In the genomic region with DNA sequence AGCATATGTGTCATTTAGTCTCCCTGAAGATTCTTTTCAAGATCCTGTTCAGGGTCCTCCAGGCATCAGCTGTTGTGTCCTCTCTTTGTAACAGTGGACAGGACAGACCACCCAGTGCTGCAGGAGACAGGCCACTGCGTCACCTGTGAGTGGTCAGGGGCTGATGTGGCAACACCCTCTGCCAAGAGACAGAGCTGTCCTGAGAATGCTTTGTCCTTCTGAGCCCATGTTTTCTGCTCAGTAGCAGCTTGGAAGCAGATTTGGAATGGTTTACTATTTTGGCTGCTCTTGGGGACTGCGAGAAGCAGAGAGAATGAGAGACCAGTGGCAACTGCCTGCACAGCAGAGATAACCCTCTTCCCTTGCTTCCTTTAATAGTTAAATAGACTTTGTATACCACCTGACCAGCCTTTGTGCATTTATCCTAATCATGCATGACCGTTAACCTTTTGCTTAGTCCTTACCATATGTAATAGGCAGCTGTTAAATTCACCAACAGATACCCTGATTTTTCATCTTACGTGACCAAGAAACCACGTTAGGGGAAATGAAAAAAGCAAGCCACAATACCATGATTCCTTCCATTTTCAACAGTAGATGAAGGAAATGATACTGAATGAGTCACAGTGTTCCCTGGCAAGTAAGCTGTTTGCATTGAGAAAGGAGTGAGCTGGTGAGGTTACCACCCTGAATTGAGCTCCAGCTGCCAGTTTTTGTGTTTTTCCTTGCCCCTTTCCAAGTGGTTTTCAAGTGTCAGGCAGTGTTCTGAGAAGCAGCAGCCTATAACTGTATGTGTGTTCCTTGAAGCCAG, we compare ENCODE assay signal across 8 cellular contexts. TPM values are rescaled to one million over a fixed set of nuclear protein-coding genes. Genes with fewer than 3 reads are reported as not detected.
A peak's percentile ranks its signal among the peaks of the same experiment; 100 is the strongest.
DNase-seq lines count a peak whose midpoint lies in the region; ATAC-seq, FAIRE-seq and TF ChIP-seq lines count a peak whose summit lies in the region.

No MANE protein-coding gene starts in this region.

- H3K27me3 Mint-ChIP-seq in activated naive CD4-positive, alpha-beta T cell treated with anti-CD3 and anti-CD28 coated beads, Interleukin-2, amount 10 ng/mL, durations not matched to agents 7 days and 5 days: no peaks in the 10 kb centered on the region
- no peaks in the 10 kb centered on the region for H3K27me3 Mint-ChIP-seq in HFFc6 (ENCODE audit: insufficient read depth)
- peaks cover 1% of the 10 kb centered on the region for H3K27me3 Mint-ChIP-seq in astrocyte (ENCODE audit: low read depth, unreplicated experiment)

- no peaks in the 10 kb centered on the region for H3K79me2 ChIP-seq in astrocyte (ENCODE audit: insufficient read depth, low read length)

- H3K9me3 ChIP-seq in MG63 (no peaks in the 10 kb centered on the region), astrocyte (ENCODE audit: insufficient read depth, low read depth, low read length) (no peaks in the 10 kb centered on the region)

- TF ChIP-seq CTCF in HFFc6 (IDR thresholded peaks at IDR 0.05) (no peak), astrocyte (IDR thresholded peaks at IDR 0.05; ENCODE audit: insufficient read depth, low read depth, low read length) (no peak)

- H3K27me3 ChIP-seq in MG63 (no peaks in the 10 kb centered on the region), astrocyte (ENCODE audit: insufficient read depth, low read length) (no peaks in the 10 kb centered on the region)

- no peak overlapping the region for H3K4me3 Mint-ChIP-seq in activated naive CD4-positive, alpha-beta T cell treated with anti-CD3 and anti-CD28 coated beads, Interleukin-2, amount 10 ng/mL, durations not matched to agents 7 days and 5 days
- H3K4me3 Mint-ChIP-seq in HFFc6 (no peak overlapping the region), astrocyte (ENCODE audit: unreplicated experiment) (no peak overlapping the region)

- H3K9me3 Mint-ChIP-seq in activated naive CD4-positive, alpha-beta T cell treated with anti-CD3 and anti-CD28 coated beads, Interleukin-2, amount 50 U/mL, for 72 hours: no peaks in the 10 kb centered on the region
- H3K9me3 Mint-ChIP-seq in activated naive CD4-positive, alpha-beta T cell treated with anti-CD3 and anti-CD28 coated beads, Interleukin-2, amount 10 ng/mL, durations not matched to agents 7 days and 5 days: no peaks in the 10 kb centered on the region
- H3K9me3 Mint-ChIP-seq in HFFc6 (no peaks in the 10 kb centered on the region; the same call in 1 of the 2 replicates), astrocyte (ENCODE audit: unreplicated experiment) (no peaks in the 10 kb centered on the region)

- DNase-seq in activated naive CD4-positive, alpha-beta T cell treated with anti-CD3 and anti-CD28 coated beads, Interleukin-2, amount 50 U/mL, for 72 hours (ENCODE audit: low spot score in 2 of 2): no peak
- DNase-seq in activated naive CD4-positive, alpha-beta T cell treated with anti-CD3 and anti-CD28 coated beads, Interleukin-2, amount 10 ng/mL, durations not matched to agents 7 days and 5 days: no peak
- DNase-seq in HFFc6 (peak; percentile 36), MG63 (peak; percentile 83), astrocyte (ENCODE audit: low read depth) (peak; percentile 86), kidney tubule cell (ENCODE audit: low spot score) (peak; percentile 74), NCI-H1694 treated with DMSO at 0.1 percent for 48 hours (lab: John Stamatoyannopoulos, UW) (no peak)
- no peak for DNase-seq in stimulated activated naive CD4-positive, alpha-beta T cell (lab: John Stamatoyannopoulos, UW)

- H3K9ac ChIP-seq in astrocyte (ENCODE audit: low read length): no peak overlapping the region

- H3K4me1 ChIP-seq in astrocyte (ENCODE audit: insufficient read depth, low read length): peaks cover 12% of the 10 kb centered on the region

- peak; percentile 86 for FAIRE-seq in astrocyte (lab: Jason Lieb, UNC)

- H2AFZ ChIP-seq in astrocyte (ENCODE audit: low read depth, low read length): peak overlapping the region; percentile 49

- no peak overlapping the region for H3K27ac Mint-ChIP-seq in activated naive CD4-positive, alpha-beta T cell treated with anti-CD3 and anti-CD28 coated beads, Interleukin-2, amount 50 U/mL, for 72 hours
- H3K27ac Mint-ChIP-seq in activated naive CD4-positive, alpha-beta T cell treated with anti-CD3 and anti-CD28 coated beads, Interleukin-2, amount 10 ng/mL, durations not matched to agents 7 days and 5 days: no peak overlapping the region
- H3K27ac Mint-ChIP-seq in HFFc6 (no peak overlapping the region), astrocyte (ENCODE audit: unreplicated experiment) (no peak overlapping the region)

- CTCF ChIA-PET in activated naive CD4-positive, alpha-beta T cell treated with anti-CD3 and anti-CD28 coated beads, Interleukin-2, amount 10 ng/mL, durations not matched to agents 7 days and 5 days (lab: Charles Lee): interaction anchor here (0.8 to 1.4 kb wide), 2 partner anchors 27 to 113 kb away, joined by 3 to 4 read pairs; no protein-coding TSS in a partner anchor

- no peaks in the 10 kb centered on the region for H4K20me1 ChIP-seq in astrocyte (ENCODE audit: insufficient read depth, low read length)

- H3K4me2 ChIP-seq in astrocyte (ENCODE audit: low read length): peak overlapping the region; percentile 67

- H3K36me3 Mint-ChIP-seq in activated naive CD4-positive, alpha-beta T cell treated with anti-CD3 and anti-CD28 coated beads, Interleukin-2, amount 50 U/mL, for 72 hours: no peaks in the 10 kb centered on the region
- H3K36me3 Mint-ChIP-seq in activated naive CD4-positive, alpha-beta T cell treated with anti-CD3 and anti-CD28 coated beads, Interleukin-2, amount 10 ng/mL, durations not matched to agents 7 days and 5 days: peaks cover 2% of the 10 kb centered on the region
- H3K36me3 Mint-ChIP-seq in HFFc6 (ENCODE audit: low read depth) (no peaks in the 10 kb centered on the region), astrocyte (ENCODE audit: low read depth, unreplicated experiment) (no peaks in the 10 kb centered on the region)

- H3K4me3 ChIP-seq in MG63: no peak overlapping the region
- H3K4me3 ChIP-seq in astrocyte (ENCODE audit: insufficient read depth, low read depth, low read length): peak overlapping the region; percentile 8

- H3K27ac ChIP-seq in astrocyte (ENCODE audit: low read depth, low read length): peak overlapping the region; percentile 40

- H3K36me3 ChIP-seq in MG63: no peaks in the 10 kb centered on the region
- H3K36me3 ChIP-seq in astrocyte (ENCODE audit: insufficient read depth, low read length): no peaks in the 10 kb centered on the region

- H3K4me1 Mint-ChIP-seq in activated naive CD4-positive, alpha-beta T cell treated with anti-CD3 and anti-CD28 coated beads, Interleukin-2, amount 10 ng/mL, durations not matched to agents 7 days and 5 days: peaks cover 66% of the 10 kb centered on the region
- H3K4me1 Mint-ChIP-seq in HFFc6 (ENCODE audit: low read depth) (peaks cover 5% of the 10 kb centered on the region; the same call in 1 of the 2 replicates), astrocyte (ENCODE audit: low read depth, unreplicated experiment) (peaks cover 9% of the 10 kb centered on the region)

- ATAC-seq in activated naive CD4-positive, alpha-beta T cell treated with anti-CD3 and anti-CD28 coated beads, Interleukin-2, amount 50 U/mL, for 72 hours: peak; percentile 83 to 85

RNA-seq across cellular contexts. Expression of gene B3GALNT1, which starts 35.5 kb away (rescaled TPM):
- total RNA-seq in activated naive CD4-positive, alpha-beta T cell treated with anti-CD3 and anti-CD28 coated beads, Interleukin-2, amount 50 U/mL, for 72 hours: 1 to 10 TPM; 1.4 to 1.7 TPM
- total RNA-seq in HFFc6 (2021; fragmentation: NEBNext Ultra II Directional; extraction: Animal tissue kit (Norgen Biotek cat#: 25700)): 1 to 10 TPM in 2 of 6 experiments, under 1 TPM in 4; 0.37 to 3.8 (median 0.66) TPM
- total RNA-seq in MG63 (2014; rRNA removed; shearing (Covaris generic); ENCODE audit: low replicate concordance): 36.9 and 70.2 TPM in 2 replicates
- total RNA-seq in astrocyte: 11.1 and 12.8 TPM in 2 replicates

Comparison
In these comparisons a context has a peak if more than half of its experiments do, and no peak if none do; other contexts are left out.
1. DNase-seq: peak in HFFc6 (single experiment), MG63 (single experiment), astrocyte (single experiment) and kidney tubule cell (single experiment); none in activated naive CD4-positive, alpha-beta T cell treated with anti-CD3 and anti-CD28 coated beads, Interleukin-2, amount 50 U/mL, for 72 hours (0 of 2), activated naive CD4-positive, alpha-beta T cell treated with anti-CD3 and anti-CD28 coated beads, Interleukin-2, amount 10 ng/mL, durations not matched to agents 7 days and 5 days (single experiment), NCI-H1694 treated with DMSO at 0.1 percent for 48 hours (single experiment) and stimulated activated naive CD4-positive, alpha-beta T cell (0 of 6).